Comparison of ENCODE assay signal across 1 cellular context in the genomic region with DNA sequence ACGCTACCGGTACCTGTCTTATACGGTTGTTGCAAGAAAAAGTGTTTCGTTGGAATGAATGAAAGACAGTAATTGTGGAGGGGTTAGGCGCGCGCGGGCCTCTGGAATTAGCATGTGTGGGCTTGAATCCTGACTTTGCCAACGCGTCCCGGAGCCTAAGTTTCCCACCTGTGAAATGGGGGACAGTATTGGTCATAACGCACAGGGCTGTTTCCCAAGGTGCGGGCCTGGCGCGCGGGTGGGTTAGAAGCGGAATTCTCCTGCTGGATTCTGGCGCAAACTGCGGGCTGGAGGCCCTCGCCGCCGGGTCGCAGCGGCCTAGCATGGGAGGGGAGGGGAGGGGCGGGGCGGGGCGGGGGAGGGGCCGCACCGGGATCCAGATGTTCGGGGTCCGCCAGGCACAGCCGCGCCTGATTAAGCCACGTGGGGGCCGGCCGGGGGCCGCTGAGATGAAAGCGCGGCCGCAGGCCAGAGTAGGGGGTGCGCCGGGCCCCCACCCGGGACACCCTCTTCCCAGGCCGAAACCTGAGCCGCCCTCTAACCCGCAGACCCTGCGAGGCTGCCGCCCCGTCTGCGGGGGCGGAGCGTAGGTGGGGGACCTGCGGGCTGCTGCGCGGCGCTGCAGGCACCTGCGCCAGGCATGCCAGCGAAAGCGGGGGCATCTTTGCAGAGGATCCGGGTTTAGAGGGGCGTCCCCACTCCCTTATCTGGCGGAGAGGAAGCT.
TF ChIP-seq lines count a peak whose summit lies in the region.

No MANE protein-coding gene starts in this region.

TF ChIP-seq in HepG2, 621 proteins besides CTCF, POLR2A, EP300 and RAD21 (continued from another document):
- TF ChIP-seq, protein P1, sequence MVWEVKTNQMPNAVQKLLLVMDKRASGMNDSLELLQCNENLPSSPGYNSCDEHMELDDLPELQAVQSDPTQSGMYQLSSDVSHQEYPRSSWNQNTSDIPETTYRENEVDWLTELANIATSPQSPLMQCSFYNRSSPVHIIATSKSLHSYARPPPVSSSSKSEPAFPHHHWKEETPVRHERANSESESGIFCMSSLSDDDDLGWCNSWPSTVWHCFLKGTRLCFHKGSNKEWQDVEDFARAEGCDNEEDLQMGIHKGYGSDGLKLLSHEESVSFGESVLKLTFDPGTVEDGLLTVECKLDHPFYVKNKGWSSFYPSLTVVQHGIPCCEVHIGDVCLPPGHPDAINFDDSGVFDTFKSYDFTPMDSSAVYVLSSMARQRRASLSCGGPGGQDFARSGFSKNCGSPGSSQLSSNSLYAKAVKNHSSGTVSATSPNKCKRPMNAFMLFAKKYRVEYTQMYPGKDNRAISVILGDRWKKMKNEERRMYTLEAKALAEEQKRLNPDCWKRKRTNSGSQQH (CRISPR knock-in tag; IDR thresholded peaks at IDR 0.05; ENCODE audit: low read depth) = 0 out of 2 replicates have a peak, but pooled peaks have one; percentile 0
- TF ChIP-seq ZNF253 (CRISPR knock-in tag; IDR thresholded peaks at IDR 0.05; ENCODE audit: borderline replicate concordance) (no peak), RCOR2 (CRISPR knock-in tag; IDR thresholded peaks at IDR 0.05) (no peak), ZFX (CRISPR knock-in tag; IDR thresholded peaks at IDR 0.05; ENCODE audit: low read depth) (peak; percentile 27), MTF1 (CRISPR knock-in tag; IDR thresholded peaks at IDR 0.05) (no peak), ZFP36L1 (CRISPR knock-in tag; IDR thresholded peaks at IDR 0.05) (no peak), SIX1 (CRISPR knock-in tag; IDR thresholded peaks at IDR 0.05; ENCODE audit: borderline replicate concordance) (peak; percentile 66; the same call in 1 of the 2 replicates), SP1 (IDR thresholded peaks at IDR 0.05) (no peak), SP1 (CRISPR knock-in tag; IDR thresholded peaks at IDR 0.05) (peak; percentile 45; the same call in 1 of the 2 replicates), CBFB (CRISPR knock-in tag; IDR thresholded peaks at IDR 0.05) (peak; percentile 53; the same call in 1 of the 2 replicates), ZNF260 (CRISPR knock-in tag; IDR thresholded peaks at IDR 0.05; ENCODE audit: borderline replicate concordance, low read depth) (no peak), SP2 (CRISPR knock-in tag; IDR thresholded peaks at IDR 0.05) (no peak), ZNF598 (CRISPR knock-in tag; IDR thresholded peaks at IDR 0.05; ENCODE audit: borderline replicate concordance) (no peak), REL (CRISPR knock-in tag; conservative IDR thresholded peaks at IDR 0.05) (no peak), TOPORS (CRISPR knock-in tag; IDR thresholded peaks at IDR 0.05) (no peak), PTBP1 (IDR thresholded peaks at IDR 0.05; ENCODE audit: low read depth, low read length, poor library complexity, severe bottlenecking) (no peak), ZNF430 (CRISPR knock-in tag; IDR thresholded peaks at IDR 0.05) (no peak), KLF16 (CRISPR knock-in tag; IDR thresholded peaks at IDR 0.05) (peak in 1 of 2 experiments; percentile 38; a peak in 1 of 4 replicates), KLF11 (CRISPR knock-in tag; IDR thresholded peaks at IDR 0.05) (no peak), MZF1 (CRISPR knock-in tag; IDR thresholded peaks at IDR 0.05; ENCODE audit: borderline replicate concordance) (no peak), ZSCAN25 (CRISPR knock-in tag; IDR thresholded peaks at IDR 0.05) (no peak), MEIS2 (CRISPR knock-in tag; IDR thresholded peaks at IDR 0.05) (no peak), NR2F6 (IDR thresholded peaks at IDR 0.05) (no peak), NR2F6 (CRISPR knock-in tag; IDR thresholded peaks at IDR 0.05) (peak; percentile 50; the same call in 1 of the 2 replicates), HHEX (CRISPR knock-in tag; IDR thresholded peaks at IDR 0.05) (no peak), KAT8 (CRISPR knock-in tag; IDR thresholded peaks at IDR 0.05) (0 out of 2 replicates have a peak, but pooled peaks have one; percentile 8), ZNF484 (CRISPR knock-in tag; IDR thresholded peaks at IDR 0.05; ENCODE audit: borderline replicate concordance, low read depth) (no peak), SRF (IDR thresholded peaks at IDR 0.05; ENCODE audit: low read depth, low read length) (no peak), RARA (CRISPR knock-in tag; IDR thresholded peaks at IDR 0.05) (peak; percentile 77), FIP1L1 (IDR thresholded peaks at IDR 0.05; ENCODE audit: borderline replicate concordance, insufficient read depth, low read depth, low read length) (no peak), AGO2 (optimal IDR thresholded peaks at IDR 0.05; ENCODE audit: low read depth, low read length) (no peak), SOX5 (CRISPR knock-in tag; IDR thresholded peaks at IDR 0.05; ENCODE audit: borderline replicate concordance) (no peak), SRY (CRISPR knock-in tag; IDR thresholded peaks at IDR 0.05) (no peak), ZBTB38 (CRISPR knock-in tag; IDR thresholded peaks at IDR 0.05) (no peak), HNRNPH1 (optimal IDR thresholded peaks at IDR 0.05; ENCODE audit: low read depth, low read length) (no peak), ZNF264 (CRISPR knock-in tag; IDR thresholded peaks at IDR 0.05) (no peak), ZNF10 (CRISPR knock-in tag; IDR thresholded peaks at IDR 0.05; ENCODE audit: borderline replicate concordance, low read depth) (no peak), CBX1 (IDR thresholded peaks at IDR 0.05; ENCODE audit: low read depth) (no peak)
- TF ChIP-seq, protein P2, sequence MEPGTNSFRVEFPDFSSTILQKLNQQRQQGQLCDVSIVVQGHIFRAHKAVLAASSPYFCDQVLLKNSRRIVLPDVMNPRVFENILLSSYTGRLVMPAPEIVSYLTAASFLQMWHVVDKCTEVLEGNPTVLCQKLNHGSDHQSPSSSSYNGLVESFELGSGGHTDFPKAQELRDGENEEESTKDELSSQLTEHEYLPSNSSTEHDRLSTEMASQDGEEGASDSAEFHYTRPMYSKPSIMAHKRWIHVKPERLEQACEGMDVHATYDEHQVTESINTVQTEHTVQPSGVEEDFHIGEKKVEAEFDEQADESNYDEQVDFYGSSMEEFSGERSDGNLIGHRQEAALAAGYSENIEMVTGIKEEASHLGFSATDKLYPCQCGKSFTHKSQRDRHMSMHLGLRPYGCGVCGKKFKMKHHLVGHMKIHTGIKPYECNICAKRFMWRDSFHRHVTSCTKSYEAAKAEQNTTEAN (CRISPR knock-in tag; conservative IDR thresholded peaks at IDR 0.05) = no peak
- TF ChIP-seq, protein P3, sequence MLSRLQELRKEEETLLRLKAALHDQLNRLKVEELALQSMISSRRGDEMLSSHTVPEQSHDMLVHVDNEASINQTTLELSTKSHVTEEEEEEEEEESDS (CRISPR knock-in tag; IDR thresholded peaks at IDR 0.05; ENCODE audit: borderline replicate concordance) = no peak
- TF ChIP-seq, protein P4, sequence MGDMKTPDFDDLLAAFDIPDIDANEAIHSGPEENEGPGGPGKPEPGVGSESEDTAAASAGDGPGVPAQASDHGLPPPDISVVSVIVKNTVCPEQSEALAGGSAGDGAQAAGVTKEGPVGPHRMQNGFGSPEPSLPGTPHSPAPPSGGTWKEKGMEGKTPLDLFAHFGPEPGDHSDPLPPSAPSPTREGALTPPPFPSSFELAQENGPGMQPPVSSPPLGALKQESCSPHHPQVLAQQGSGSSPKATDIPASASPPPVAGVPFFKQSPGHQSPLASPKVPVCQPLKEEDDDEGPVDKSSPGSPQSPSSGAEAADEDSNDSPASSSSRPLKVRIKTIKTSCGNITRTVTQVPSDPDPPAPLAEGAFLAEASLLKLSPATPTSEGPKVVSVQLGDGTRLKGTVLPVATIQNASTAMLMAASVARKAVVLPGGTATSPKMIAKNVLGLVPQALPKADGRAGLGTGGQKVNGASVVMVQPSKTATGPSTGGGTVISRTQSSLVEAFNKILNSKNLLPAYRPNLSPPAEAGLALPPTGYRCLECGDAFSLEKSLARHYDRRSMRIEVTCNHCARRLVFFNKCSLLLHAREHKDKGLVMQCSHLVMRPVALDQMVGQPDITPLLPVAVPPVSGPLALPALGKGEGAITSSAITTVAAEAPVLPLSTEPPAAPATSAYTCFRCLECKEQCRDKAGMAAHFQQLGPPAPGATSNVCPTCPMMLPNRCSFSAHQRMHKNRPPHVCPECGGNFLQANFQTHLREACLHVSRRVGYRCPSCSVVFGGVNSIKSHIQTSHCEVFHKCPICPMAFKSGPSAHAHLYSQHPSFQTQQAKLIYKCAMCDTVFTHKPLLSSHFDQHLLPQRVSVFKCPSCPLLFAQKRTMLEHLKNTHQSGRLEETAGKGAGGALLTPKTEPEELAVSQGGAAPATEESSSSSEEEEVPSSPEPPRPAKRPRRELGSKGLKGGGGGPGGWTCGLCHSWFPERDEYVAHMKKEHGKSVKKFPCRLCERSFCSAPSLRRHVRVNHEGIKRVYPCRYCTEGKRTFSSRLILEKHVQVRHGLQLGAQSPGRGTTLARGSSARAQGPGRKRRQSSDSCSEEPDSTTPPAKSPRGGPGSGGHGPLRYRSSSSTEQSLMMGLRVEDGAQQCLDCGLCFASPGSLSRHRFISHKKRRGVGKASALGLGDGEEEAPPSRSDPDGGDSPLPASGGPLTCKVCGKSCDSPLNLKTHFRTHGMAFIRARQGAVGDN (CRISPR knock-in tag; IDR thresholded peaks at IDR 0.05) = no peak
- TF ChIP-seq, protein P5, sequence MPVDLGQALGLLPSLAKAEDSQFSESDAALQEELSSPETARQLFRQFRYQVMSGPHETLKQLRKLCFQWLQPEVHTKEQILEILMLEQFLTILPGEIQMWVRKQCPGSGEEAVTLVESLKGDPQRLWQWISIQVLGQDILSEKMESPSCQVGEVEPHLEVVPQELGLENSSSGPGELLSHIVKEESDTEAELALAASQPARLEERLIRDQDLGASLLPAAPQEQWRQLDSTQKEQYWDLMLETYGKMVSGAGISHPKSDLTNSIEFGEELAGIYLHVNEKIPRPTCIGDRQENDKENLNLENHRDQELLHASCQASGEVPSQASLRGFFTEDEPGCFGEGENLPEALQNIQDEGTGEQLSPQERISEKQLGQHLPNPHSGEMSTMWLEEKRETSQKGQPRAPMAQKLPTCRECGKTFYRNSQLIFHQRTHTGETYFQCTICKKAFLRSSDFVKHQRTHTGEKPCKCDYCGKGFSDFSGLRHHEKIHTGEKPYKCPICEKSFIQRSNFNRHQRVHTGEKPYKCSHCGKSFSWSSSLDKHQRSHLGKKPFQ (CRISPR knock-in tag; IDR thresholded peaks at IDR 0.05; ENCODE audit: insufficient replicate concordance) = no peak
- TF ChIP-seq, protein P6, sequence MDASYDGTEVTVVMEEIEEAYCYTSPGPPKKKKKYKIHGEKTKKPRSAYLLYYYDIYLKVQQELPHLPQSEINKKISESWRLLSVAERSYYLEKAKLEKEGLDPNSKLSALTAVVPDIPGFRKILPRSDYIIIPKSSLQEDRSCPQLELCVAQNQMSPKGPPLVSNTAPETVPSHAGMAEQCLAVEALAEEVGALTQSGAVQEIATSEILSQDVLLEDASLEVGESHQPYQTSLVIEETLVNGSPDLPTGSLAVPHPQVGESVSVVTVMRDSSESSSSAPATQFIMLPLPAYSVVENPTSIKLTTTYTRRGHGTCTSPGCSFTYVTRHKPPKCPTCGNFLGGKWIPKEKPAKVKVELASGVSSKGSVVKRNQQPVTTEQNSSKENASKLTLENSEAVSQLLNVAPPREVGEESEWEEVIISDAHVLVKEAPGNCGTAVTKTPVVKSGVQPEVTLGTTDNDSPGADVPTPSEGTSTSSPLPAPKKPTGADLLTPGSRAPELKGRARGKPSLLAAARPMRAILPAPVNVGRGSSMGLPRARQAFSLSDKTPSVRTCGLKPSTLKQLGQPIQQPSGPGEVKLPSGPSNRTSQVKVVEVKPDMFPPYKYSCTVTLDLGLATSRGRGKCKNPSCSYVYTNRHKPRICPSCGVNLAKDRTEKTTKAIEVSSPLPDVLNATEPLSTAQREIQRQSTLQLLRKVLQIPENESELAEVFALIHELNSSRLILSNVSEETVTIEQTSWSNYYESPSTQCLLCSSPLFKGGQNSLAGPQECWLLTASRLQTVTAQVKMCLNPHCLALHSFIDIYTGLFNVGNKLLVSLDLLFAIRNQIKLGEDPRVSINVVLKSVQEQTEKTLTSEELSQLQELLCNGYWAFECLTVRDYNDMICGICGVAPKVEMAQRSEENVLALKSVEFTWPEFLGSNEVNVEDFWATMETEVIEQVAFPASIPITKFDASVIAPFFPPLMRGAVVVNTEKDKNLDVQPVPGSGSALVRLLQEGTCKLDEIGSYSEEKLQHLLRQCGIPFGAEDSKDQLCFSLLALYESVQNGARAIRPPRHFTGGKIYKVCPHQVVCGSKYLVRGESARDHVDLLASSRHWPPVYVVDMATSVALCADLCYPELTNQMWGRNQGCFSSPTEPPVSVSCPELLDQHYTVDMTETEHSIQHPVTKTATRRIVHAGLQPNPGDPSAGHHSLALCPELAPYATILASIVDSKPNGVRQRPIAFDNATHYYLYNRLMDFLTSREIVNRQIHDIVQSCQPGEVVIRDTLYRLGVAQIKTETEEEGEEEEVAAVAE (CRISPR knock-in tag; IDR thresholded peaks at IDR 0.05; ENCODE audit: borderline replicate concordance) = no peak
- TF ChIP-seq, protein P7, sequence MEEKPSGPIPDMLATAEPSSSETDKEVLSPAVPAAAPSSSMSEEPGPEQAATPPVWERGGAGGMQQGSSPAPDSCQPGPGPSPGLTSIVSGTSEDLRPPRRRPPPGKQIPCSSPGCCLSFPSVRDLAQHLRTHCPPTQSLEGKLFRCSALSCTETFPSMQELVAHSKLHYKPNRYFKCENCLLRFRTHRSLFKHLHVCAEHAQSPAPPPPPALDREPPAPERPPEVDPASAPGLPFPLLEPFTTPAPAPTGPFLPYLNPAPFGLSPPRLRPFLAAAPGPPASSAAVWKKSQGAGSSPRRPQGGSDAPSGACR (CRISPR knock-in tag; IDR thresholded peaks at IDR 0.05) = no peak
